29 cellular contexts compared by ENCODE assay signal in genomic region chr2:235576337-235576910, GRCh38.
DNase-seq lines count a peak whose midpoint lies in the region; FAIRE-seq and TF ChIP-seq lines count a peak whose summit lies in the region.
"Had no signal": no experiment of that assay in that cellular context is flagged by ENCODE, and none has a peak within 500 bp of the region (broad histone marks: within the 10 kb centered on the region; RNA-seq: fewer than 3 reads in every experiment).

No MANE protein-coding gene starts in this region.

- peak overlapping the region; percentile 23 for H2BK120ac ChIP-seq in trophoblast cell (ENCODE audit: insufficient read depth, low read length, poor library complexity)

- peak overlapping the region; percentile 23 for H4K91ac ChIP-seq in trophoblast cell (ENCODE audit: low read depth, low read length)

- FAIRE-seq in HTR-8/SVneo (lab: Jason Lieb, UNC): peak; percentile 23
- FAIRE-seq: colon had no signal

- peak overlapping the region; percentile 13 for H3K4ac ChIP-seq in trophoblast cell (ENCODE audit: low read depth, low read length)

- no peaks in the 10 kb centered on the region for H3K36me3 ChIP-seq in trophoblast cell (ENCODE audit: control insufficient read depth in 1 of 2, insufficient read depth in 2 of 2, low read length in 2 of 2)
- H3K36me3 ChIP-seq: heart right ventricle, neutrophil, prostate gland, vagina had no signal

- no peak for DNase-seq in HTR-8/SVneo (ENCODE audit: insufficient read length, low spot score)
- peak; percentile 13 for DNase-seq in RWPE1 (ENCODE audit: low spot score)
- peak; percentile 16 for DNase-seq in epithelial cell of esophagus (ENCODE audit: low read depth)
- no peak for DNase-seq in trophoblast cell
- DNase-seq in T1000 (lab: John Stamatoyannopoulos, UW): no peak
- DNase-seq in NCI-H2029 treated with DMSO at 0.1 percent for 48 hours (lab: John Stamatoyannopoulos, UW): no peak
- no peak for DNase-seq in NCI-H187 (lab: John Stamatoyannopoulos, UW)
- no peak for DNase-seq in NCI-H69 (lab: John Stamatoyannopoulos, UW)
- DNase-seq: activated CD4-positive, alpha-beta T cell treated with anti-CD3 and anti-CD28 coated beads, Interleukin-2, amount 10 ng/mL, durations not matched to agents 24 days and 14 days; activated naive CD4-positive, alpha-beta T cell; activated T-cell treated with anti-CD3 and anti-CD28 coated beads, Interleukin-2, amount 50 U/mL, for 4 hours; body of pancreas; effector memory CD8-positive, alpha-beta T cell; heart right ventricle; Karpas-422; mesenchymal stem cell; MV-4-11; NCI-H1694 treated with DMSO at 0.1 percent for 48 hours; NCI-H226; SK-N-SH; stimulated activated CD4-positive, alpha-beta T cell treated with anti-CD3 and anti-CD28 coated beads, Interleukin-15, amount 100 ng/mL, for 24 hours; stimulated activated naive CD4-positive, alpha-beta T cell; T-helper 2 cell; testis had no signal

- no peaks in the 10 kb centered on the region for H3K9me3 ChIP-seq in trophoblast cell (ENCODE audit: insufficient read depth, low read depth, low read length)
- H3K9me3 ChIP-seq: body of pancreas, heart right ventricle, neutrophil, prostate gland, SK-N-SH, testis, vagina had no signal

- no peak overlapping the region for H2BK5ac ChIP-seq in trophoblast cell (ENCODE audit: low read depth, low read length, poor library complexity)

- POLR2A ChIA-PET in RWPE1 (lab: Yijun Ruan, JAX; ENCODE audit: low non-redundant PET): no interaction called here

- no CpG with 5 or more reads among the region's 11 CpGs for WGBS in trophoblast cell (ENCODE audit: extremely low coverage, insufficient coverage, insufficient read length)

- H3K27me3 ChIP-seq in trophoblast cell (ENCODE audit: insufficient read depth, low read length): no peaks in the 10 kb centered on the region
- H3K27me3 ChIP-seq: body of pancreas, heart right ventricle, neutrophil, testis, vagina had no signal

- no peak overlapping the region for H3K14ac ChIP-seq in trophoblast cell (ENCODE audit: low read length)

- H3K4me3 ChIP-seq in epithelial cell of esophagus (ENCODE audit: low read length) (no peak overlapping the region), trophoblast cell (ENCODE audit: low read depth, low read length) (no peak overlapping the region)
- H3K4me3 ChIP-seq: body of pancreas, prostate gland, testis, vagina had no signal

- peaks cover 11% of the 10 kb centered on the region for H3K79me2 ChIP-seq in trophoblast cell (ENCODE audit: control insufficient read depth, insufficient read depth, low read length, poor library complexity)

- H4K8ac ChIP-seq in trophoblast cell (ENCODE audit: low read depth, low read length): no peak overlapping the region

- no peak overlapping the region for H4K12ac ChIP-seq in trophoblast cell (ENCODE audit: low read depth, low read length)

- H2BK12ac ChIP-seq in trophoblast cell (ENCODE audit: low read length): peak overlapping the region; percentile 20

- TF ChIP-seq CTCF in RWPE1 (conservative IDR thresholded peaks at IDR 0.05; ENCODE audit: low read depth): no peak
- no peak for TF ChIP-seq CTCF in epithelial cell of esophagus (IDR thresholded peaks at IDR 0.05; ENCODE audit: insufficient read depth, low read depth, low read length, missing control alignments)

- no peak overlapping the region for H2AK5ac ChIP-seq in trophoblast cell (ENCODE audit: low read length)

- no peak overlapping the region for H3K23ac ChIP-seq in trophoblast cell (ENCODE audit: low read length)

- H2AFZ ChIP-seq in trophoblast cell (ENCODE audit: insufficient read depth, low read length, poor library complexity): no peak overlapping the region

- H3K4me2 ChIP-seq in trophoblast cell (ENCODE audit: low read length): no peak overlapping the region
- H3K4me2 ChIP-seq: SK-N-SH had no signal

- CTCF ChIA-PET in RWPE1 (lab: Yijun Ruan, JAX): interaction anchor here (0.6 kb wide), 1 partner anchor 68 kb away, joined by 3 read pairs; no protein-coding TSS in a partner anchor

- H3K27ac ChIP-seq in RWPE1: no peak overlapping the region
- peak overlapping the region; percentile 63 for H3K27ac ChIP-seq in trophoblast cell (ENCODE audit: low read depth, low read length)
- H3K27ac ChIP-seq: C4-2B, neutrophil, prostate gland, testis, vagina had no signal

- H3K79me1 ChIP-seq in trophoblast cell (ENCODE audit: low read length): peaks cover 13% of the 10 kb centered on the region

- peaks cover 37 to 38% of the 10 kb centered on the region in 2 experiments for H3K4me1 ChIP-seq in trophoblast cell (ENCODE audit: control insufficient read depth in 1 of 2, insufficient read depth in 2 of 2, low read length in 2 of 2)
- H3K4me1 ChIP-seq: prostate gland had no signal

- H3K18ac ChIP-seq in trophoblast cell (ENCODE audit: low read length): peak overlapping the region; percentile 63

- H3K9ac ChIP-seq in trophoblast cell (ENCODE audit: low read length): no peak overlapping the region
- H3K9ac ChIP-seq: SK-N-SH had no signal

Comparison
In these comparisons a context has a peak if more than half of its experiments do, and no peak if none do; other contexts are left out.
1. DNase-seq: peak in RWPE1 (single experiment) and epithelial cell of esophagus (single experiment); none in HTR-8/SVneo (single experiment), trophoblast cell (0 of 2), T1000 (single experiment), NCI-H2029 treated with DMSO at 0.1 percent for 48 hours (single experiment), NCI-H187 (0 of 2) and NCI-H69 (single experiment).